In the genomic region with DNA sequence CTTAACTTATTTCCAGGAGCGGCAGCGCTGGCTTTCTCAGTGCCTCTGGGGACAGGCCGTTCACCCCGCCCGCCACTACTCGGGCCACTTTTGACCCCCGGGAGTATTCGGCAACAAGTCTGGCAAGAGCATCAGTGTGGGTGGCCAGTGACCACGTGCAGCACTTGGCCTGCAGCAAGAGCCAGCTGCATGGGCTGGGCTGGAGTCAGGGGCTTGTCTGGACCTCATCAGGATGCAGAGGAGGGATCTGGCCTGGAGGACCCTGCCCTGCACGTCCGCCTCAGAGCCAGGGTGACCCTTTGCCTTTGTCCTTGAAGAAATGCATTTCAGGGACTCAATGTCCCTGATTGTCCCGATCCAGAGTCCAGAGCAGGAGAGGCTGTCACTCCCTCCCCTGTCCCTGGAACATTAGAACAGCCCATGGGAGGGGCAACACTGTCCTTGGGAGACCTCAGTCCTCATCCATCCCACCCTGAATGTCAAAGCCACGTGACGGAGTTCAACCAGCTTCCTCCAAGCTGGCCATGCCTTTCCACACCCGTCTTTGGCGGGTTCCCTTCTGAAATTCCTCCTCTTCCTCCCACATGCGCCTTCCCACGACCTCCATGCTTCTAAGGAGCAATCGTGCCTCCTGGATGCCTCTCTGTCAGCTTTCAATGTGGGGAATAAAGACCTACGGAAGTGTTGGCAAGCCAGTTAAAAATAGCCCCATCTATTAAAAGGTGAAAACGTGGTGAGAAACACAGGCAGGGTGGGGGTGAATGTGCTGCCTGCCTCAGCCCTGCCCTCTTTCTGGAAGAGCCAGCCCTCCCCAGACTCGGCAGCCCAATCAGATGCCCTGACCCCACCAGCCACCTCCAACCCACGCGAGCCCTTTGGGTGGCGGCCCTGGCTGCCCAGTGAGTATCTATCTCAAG, we compare ENCODE assay signal across 21 cellular contexts.
DNase-seq lines count a peak whose midpoint lies in the region; ATAC-seq, FAIRE-seq and TF ChIP-seq lines count a peak whose summit lies in the region.
"Had no signal": no experiment of that assay in that cellular context is flagged by ENCODE, and none has a peak within 500 bp of the region (broad histone marks: within the 10 kb centered on the region; RNA-seq: fewer than 3 reads in every experiment).

No MANE protein-coding gene starts in this region.

- H3K36me3 ChIP-seq in H7 (replicated peaks; ENCODE audit: control insufficient read depth, insufficient read depth, low read length) (no peaks in the 10 kb centered on the region), kidney (ENCODE audit: control insufficient read depth in 1 of 2, insufficient read depth in 2 of 2, low read length in 2 of 2) (no peaks in the 10 kb centered on the region), smooth muscle cell (ENCODE audit: low read depth) (no peaks in the 10 kb centered on the region)

- 82% methylated on average over 25 of the region's 25 CpGs for WGBS in smooth muscle cell (ENCODE audit: low lambda C conversion rate)

- no peak for TF ChIP-seq CTCF in kidney (IDR thresholded peaks at IDR 0.05; ENCODE audit: borderline replicate concordance, extremely low read depth, insufficient read depth)
- TF ChIP-seq CTCF in smooth muscle cell (IDR thresholded peaks at IDR 0.05; ENCODE audit: borderline replicate concordance, insufficient read depth, poor library complexity, severe bottlenecking): no peak

- FAIRE-seq in kidney (lab: Jason Lieb, UNC): no peak

- H2AFZ ChIP-seq in smooth muscle cell (ENCODE audit: low read depth): no peak overlapping the region

- peaks cover 0 to 4% of the 10 kb centered on the region in 2 donors for H3K4me1 ChIP-seq in kidney (ENCODE audit: control insufficient read depth in 1 of 2, insufficient read depth in 1 of 2, low read depth in 1 of 2, low read length in 2 of 2)
- H3K4me1 ChIP-seq in smooth muscle cell (ENCODE audit: low read depth): no peaks in the 10 kb centered on the region

- H3K79me2 ChIP-seq in smooth muscle cell (ENCODE audit: low read depth): no peaks in the 10 kb centered on the region

- H3K4me2 ChIP-seq in smooth muscle cell: no peak overlapping the region

- DNase-seq in H7 (peak; percentile 72), caudate nucleus (lab: John Stamatoyannopoulos, UW) (peak in 44 of 61 donors; percentile 8 to 89 (median 48)), kidney (peak; percentile 96), sciatic nerve (ENCODE audit: low spot score) (peak; percentile 69), KBM-7 (no peak), activated gamma-delta T cell treated with Interleukin-2 at 50 U/mL for 16 hours (no peak), smooth muscle cell (lab: John Stamatoyannopoulos, UW; ENCODE audit: unreplicated experiment) (no peak)
- DNase-seq: activated CD4-positive, alpha-beta T cell treated with anti-CD3 and anti-CD28 coated beads, Interleukin-2, amount 10 ng/mL, durations not matched to agents 7 days and 5 days; activated naive CD4-positive, alpha-beta T cell treated with anti-CD3 and anti-CD28 coated beads, Interleukin-2, amount 50 U/mL, for 16 hours; aorta; CD4-positive, alpha-beta T cell; dorsolateral prefrontal cortex; HFFc6; immature natural killer cell; mammary epithelial cell; NCI-H2081; NCI-H446; stimulated activated CD4-positive, alpha-beta T cell treated with anti-CD3 and anti-CD28 coated beads, Interleukin-12 subunit alpha, Interleukin-12 subunit beta, amount 100 ng/mL, for 4 hours; stimulated activated CD4-positive, alpha-beta T cell treated with anti-CD3 and anti-CD28 coated beads, Interleukin-4, amount 100 ng/mL, for 24 hours; stimulated activated naive B cell treated with anti-CD40 and anti-IgM and Interleukin-4, amounts not matched to agents 10 μg/mL and 1 μg/mL and 100 μg/mL, for 72 hours; T-helper 9 cell had no signal

- no peak overlapping the region for H3K9ac ChIP-seq in kidney (ENCODE audit: low read length in 2 of 2)
- H3K9ac ChIP-seq in smooth muscle cell (ENCODE audit: low read depth): no peak overlapping the region

- intact Hi-C loops in kidney (cut with DNase I): no loop called here
- intact Hi-C loops in sciatic nerve (cut with DNase I): no loop called here

- in situ Hi-C loops in KBM-7 (cut with MboI; ENCODE audit: low pct_unique_long_range_greater_than_20kb, low sequenced_read_pairs): no loop called here

- H3K27ac ChIP-seq in caudate nucleus (ENCODE audit: low read depth, low read length): no peak overlapping the region
- H3K27ac ChIP-seq in kidney (ENCODE audit: low read depth in 2 of 2, low read length in 2 of 2): no peak overlapping the region
- no peak overlapping the region for H3K27ac ChIP-seq in smooth muscle cell (ENCODE audit: low read depth)
- H3K27ac ChIP-seq: dorsolateral prefrontal cortex had no signal

- H3K27me3 ChIP-seq in H7 (ENCODE audit: control insufficient read depth, insufficient read depth, low read length) (no peaks in the 10 kb centered on the region), smooth muscle cell (ENCODE audit: low read depth) (peaks cover 3% of the 10 kb centered on the region)

- H3K4me3 ChIP-seq in H7 (ENCODE audit: insufficient read depth, low read depth, low read length) (no peak overlapping the region), kidney (ENCODE audit: low read length in 2 of 2) (no peak overlapping the region), smooth muscle cell (no peak overlapping the region)
- H3K4me3 ChIP-seq: dorsolateral prefrontal cortex had no signal

- ATAC-seq in sciatic nerve: peak; percentile 84
- ATAC-seq: stimulated activated naive B cell treated with anti-CD40 and anti-IgM and Interleukin-4, amounts not matched to agents 10 μg/mL and 1 μg/mL and 100 μg/mL, for 72 hours had no signal

- no peaks in the 10 kb centered on the region for H4K20me1 ChIP-seq in smooth muscle cell (ENCODE audit: low read depth)

- H3F3A ChIP-seq in smooth muscle cell (ENCODE audit: low read depth): no peaks in the 10 kb centered on the region

- H3K9me3 ChIP-seq in kidney (ENCODE audit: control insufficient read depth in 1 of 2, low read length in 2 of 2) (no peaks in the 10 kb centered on the region), smooth muscle cell (replicated peaks; ENCODE audit: low read depth) (no peaks in the 10 kb centered on the region)

Comparison
In these comparisons a context has a peak if more than half of its experiments do, and no peak if none do; other contexts are left out.
1. DNase-seq: peak in H7 (single experiment), caudate nucleus (44 of 61), kidney (single experiment) and sciatic nerve (single experiment); none in KBM-7 (single experiment), activated gamma-delta T cell treated with Interleukin-2 at 50 U/mL for 16 hours (single experiment) and smooth muscle cell (single experiment).